1 cellular context compared by ENCODE assay signal in the genomic region with DNA sequence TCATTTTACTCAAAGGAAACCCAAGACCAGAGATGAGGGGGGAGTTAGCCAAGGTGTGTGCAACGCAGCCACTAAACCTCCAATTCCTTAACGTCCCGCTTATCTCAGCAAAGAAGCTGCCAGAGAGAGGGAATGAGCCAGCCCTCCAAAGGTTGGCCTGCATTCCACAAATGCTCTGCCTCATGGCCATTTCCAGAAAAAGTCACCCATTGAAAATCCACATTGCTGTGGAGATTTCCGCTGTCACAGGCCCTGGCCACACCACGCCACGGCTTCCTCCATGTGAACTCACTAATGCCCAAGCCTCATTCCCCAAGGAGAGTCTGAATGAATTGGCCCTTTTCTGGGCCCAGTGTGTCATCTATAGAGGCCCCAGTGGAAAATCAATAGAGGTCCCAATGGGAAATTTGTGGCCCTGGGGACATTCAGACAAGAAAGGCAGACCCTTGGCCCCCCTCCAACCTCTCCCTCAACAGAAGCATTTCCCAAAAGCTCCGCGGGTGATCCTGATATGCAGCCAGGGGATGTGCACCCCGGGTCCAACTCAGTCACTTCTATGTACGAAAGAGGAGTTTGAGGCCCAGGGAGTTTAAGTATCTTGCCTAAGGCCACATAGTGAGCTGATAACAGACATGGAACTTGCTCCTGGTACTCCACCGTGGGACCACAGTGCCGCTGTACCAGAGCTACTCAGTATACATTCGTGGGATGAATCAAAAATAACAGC.
TF ChIP-seq lines count a peak whose summit lies in the region.

No MANE protein-coding gene starts in this region.

TF ChIP-seq in WTC11, 78 proteins besides CTCF, POLR2A, EP300 and RAD21 (continued from another document):
- TF ChIP-seq, protein P1, sequence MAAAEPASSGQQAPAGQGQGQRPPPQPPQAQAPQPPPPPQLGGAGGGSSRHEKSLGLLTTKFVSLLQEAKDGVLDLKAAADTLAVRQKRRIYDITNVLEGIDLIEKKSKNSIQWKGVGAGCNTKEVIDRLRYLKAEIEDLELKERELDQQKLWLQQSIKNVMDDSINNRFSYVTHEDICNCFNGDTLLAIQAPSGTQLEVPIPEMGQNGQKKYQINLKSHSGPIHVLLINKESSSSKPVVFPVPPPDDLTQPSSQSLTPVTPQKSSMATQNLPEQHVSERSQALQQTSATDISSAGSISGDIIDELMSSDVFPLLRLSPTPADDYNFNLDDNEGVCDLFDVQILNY (CRISPR knock-in tag; IDR thresholded peaks at IDR 0.05) = no peak
- TF ChIP-seq SP1 (CRISPR knock-in tag; conservative IDR thresholded peaks at IDR 0.05) (no peak), ZNF671 (CRISPR knock-in tag; IDR thresholded peaks at IDR 0.05) (no peak), ZNF263 (CRISPR knock-in tag; IDR thresholded peaks at IDR 0.05; ENCODE audit: low read depth) (no peak), CREB1 (CRISPR knock-in tag; IDR thresholded peaks at IDR 0.05) (no peak)
- TF ChIP-seq, protein P2, sequence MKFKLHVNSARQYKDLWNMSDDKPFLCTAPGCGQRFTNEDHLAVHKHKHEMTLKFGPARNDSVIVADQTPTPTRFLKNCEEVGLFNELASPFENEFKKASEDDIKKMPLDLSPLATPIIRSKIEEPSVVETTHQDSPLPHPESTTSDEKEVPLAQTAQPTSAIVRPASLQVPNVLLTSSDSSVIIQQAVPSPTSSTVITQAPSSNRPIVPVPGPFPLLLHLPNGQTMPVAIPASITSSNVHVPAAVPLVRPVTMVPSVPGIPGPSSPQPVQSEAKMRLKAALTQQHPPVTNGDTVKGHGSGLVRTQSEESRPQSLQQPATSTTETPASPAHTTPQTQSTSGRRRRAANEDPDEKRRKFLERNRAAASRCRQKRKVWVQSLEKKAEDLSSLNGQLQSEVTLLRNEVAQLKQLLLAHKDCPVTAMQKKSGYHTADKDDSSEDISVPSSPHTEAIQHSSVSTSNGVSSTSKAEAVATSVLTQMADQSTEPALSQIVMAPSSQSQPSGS (CRISPR knock-in tag; IDR thresholded peaks at IDR 0.05; ENCODE audit: borderline replicate concordance, low read depth) = no peak
- TF ChIP-seq, protein P3, sequence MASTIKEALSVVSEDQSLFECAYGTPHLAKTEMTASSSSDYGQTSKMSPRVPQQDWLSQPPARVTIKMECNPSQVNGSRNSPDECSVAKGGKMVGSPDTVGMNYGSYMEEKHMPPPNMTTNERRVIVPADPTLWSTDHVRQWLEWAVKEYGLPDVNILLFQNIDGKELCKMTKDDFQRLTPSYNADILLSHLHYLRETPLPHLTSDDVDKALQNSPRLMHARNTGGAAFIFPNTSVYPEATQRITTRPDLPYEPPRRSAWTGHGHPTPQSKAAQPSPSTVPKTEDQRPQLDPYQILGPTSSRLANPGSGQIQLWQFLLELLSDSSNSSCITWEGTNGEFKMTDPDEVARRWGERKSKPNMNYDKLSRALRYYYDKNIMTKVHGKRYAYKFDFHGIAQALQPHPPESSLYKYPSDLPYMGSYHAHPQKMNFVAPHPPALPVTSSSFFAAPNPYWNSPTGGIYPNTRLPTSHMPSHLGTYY (CRISPR knock-in tag; IDR thresholded peaks at IDR 0.05) = no peak
- TF ChIP-seq, protein P4, sequence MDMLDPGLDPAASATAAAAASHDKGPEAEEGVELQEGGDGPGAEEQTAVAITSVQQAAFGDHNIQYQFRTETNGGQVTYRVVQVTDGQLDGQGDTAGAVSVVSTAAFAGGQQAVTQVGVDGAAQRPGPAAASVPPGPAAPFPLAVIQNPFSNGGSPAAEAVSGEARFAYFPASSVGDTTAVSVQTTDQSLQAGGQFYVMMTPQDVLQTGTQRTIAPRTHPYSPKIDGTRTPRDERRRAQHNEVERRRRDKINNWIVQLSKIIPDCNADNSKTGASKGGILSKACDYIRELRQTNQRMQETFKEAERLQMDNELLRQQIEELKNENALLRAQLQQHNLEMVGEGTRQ (CRISPR knock-in tag; IDR thresholded peaks at IDR 0.05) = no peak
- TF ChIP-seq, protein P5, sequence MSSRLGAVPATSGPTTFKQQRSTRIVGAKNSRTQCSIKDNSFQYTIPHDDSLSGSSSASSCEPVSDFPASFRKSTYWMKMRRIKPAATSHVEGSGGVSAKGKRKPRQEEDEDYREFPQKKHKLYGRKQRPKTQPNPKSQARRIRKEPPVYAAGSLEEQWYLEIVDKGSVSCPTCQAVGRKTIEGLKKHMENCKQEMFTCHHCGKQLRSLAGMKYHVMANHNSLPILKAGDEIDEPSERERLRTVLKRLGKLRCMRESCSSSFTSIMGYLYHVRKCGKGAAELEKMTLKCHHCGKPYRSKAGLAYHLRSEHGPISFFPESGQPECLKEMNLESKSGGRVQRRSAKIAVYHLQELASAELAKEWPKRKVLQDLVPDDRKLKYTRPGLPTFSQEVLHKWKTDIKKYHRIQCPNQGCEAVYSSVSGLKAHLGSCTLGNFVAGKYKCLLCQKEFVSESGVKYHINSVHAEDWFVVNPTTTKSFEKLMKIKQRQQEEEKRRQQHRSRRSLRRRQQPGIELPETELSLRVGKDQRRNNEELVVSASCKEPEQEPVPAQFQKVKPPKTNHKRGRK (CRISPR knock-in tag; IDR thresholded peaks at IDR 0.05; ENCODE audit: borderline replicate concordance) = no peak
- TF ChIP-seq, protein P6, sequence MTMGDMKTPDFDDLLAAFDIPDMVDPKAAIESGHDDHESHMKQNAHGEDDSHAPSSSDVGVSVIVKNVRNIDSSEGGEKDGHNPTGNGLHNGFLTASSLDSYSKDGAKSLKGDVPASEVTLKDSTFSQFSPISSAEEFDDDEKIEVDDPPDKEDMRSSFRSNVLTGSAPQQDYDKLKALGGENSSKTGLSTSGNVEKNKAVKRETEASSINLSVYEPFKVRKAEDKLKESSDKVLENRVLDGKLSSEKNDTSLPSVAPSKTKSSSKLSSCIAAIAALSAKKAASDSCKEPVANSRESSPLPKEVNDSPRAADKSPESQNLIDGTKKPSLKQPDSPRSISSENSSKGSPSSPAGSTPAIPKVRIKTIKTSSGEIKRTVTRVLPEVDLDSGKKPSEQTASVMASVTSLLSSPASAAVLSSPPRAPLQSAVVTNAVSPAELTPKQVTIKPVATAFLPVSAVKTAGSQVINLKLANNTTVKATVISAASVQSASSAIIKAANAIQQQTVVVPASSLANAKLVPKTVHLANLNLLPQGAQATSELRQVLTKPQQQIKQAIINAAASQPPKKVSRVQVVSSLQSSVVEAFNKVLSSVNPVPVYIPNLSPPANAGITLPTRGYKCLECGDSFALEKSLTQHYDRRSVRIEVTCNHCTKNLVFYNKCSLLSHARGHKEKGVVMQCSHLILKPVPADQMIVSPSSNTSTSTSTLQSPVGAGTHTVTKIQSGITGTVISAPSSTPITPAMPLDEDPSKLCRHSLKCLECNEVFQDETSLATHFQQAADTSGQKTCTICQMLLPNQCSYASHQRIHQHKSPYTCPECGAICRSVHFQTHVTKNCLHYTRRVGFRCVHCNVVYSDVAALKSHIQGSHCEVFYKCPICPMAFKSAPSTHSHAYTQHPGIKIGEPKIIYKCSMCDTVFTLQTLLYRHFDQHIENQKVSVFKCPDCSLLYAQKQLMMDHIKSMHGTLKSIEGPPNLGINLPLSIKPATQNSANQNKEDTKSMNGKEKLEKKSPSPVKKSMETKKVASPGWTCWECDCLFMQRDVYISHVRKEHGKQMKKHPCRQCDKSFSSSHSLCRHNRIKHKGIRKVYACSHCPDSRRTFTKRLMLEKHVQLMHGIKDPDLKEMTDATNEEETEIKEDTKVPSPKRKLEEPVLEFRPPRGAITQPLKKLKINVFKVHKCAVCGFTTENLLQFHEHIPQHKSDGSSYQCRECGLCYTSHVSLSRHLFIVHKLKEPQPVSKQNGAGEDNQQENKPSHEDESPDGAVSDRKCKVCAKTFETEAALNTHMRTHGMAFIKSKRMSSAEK (CRISPR knock-in tag; IDR thresholded peaks at IDR 0.05; ENCODE audit: borderline replicate concordance) = no peak
